ENCODE assay signal across 12 cellular contexts in the genomic region with DNA sequence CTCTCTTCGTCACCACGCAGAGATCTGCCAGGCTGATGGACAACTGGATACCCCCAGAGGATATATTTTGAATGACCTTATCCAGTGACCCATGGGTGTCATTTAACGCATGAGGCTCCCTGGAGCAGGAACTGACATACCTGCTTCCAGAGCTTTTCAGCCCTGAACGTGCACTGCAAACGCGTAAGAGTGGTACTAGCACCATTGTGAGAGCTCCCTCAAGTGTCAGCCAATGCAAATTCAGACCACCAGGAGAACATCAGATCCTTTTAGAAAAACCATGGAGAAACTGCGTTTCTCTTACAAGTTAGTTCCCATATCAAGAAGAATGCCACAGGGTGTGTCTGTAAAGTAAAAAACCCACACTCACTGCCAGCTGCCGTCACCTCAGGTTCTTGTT. TPM values are rescaled to one million over a fixed set of nuclear protein-coding genes. Genes with fewer than 3 reads are reported as not detected.
DNase-seq lines count a peak whose midpoint lies in the region; ATAC-seq and TF ChIP-seq lines count a peak whose summit lies in the region.
"Had no signal": no experiment of that assay in that cellular context is flagged by ENCODE, and none has a peak within 500 bp of the region (broad histone marks: within the 10 kb centered on the region; RNA-seq: fewer than 3 reads in every experiment).

No MANE protein-coding gene starts in this region.

- H3K4me3 ChIP-seq in epithelial cell of proximal tubule (ENCODE audit: low read depth, low read length) (no peak overlapping the region), thoracic aorta (no peak overlapping the region)
- H3K4me3 ChIP-seq: body of pancreas had no signal

- DNase-seq in activated naive CD4-positive, alpha-beta T cell treated with anti-CD3 and anti-CD28 coated beads for 36 hours: peak; percentile 23
- DNase-seq in activated naive CD4-positive, alpha-beta T cell treated with anti-CD3 and anti-CD28 coated beads, Interleukin-2, amount 50 U/mL, for 72 hours (ENCODE audit: low spot score in 2 of 2): no peak
- DNase-seq in NCI-H524 (lab: John Stamatoyannopoulos, UW) (peak; percentile 6 to 61), epithelial cell of proximal tubule (ENCODE audit: low read depth) (no peak), thoracic aorta (ENCODE audit: low spot score) (no peak), MCF 10A (ENCODE audit: unreplicated experiment) (no peak)
- no peak for DNase-seq in activated CD4-positive, CD25-positive, alpha-beta regulatory T cell (lab: John Stamatoyannopoulos, UW)
- DNase-seq: DMS79 had no signal

- H3K27ac ChIP-seq in thoracic aorta: no peak overlapping the region
- H3K27ac ChIP-seq: body of pancreas had no signal

- BruUV-seq in MCF 10A (replicated peaks; lab: Mats Ljungman, UMichigan): no TSS peak

- H3K36me3 Mint-ChIP-seq in activated naive CD4-positive, alpha-beta T cell treated with anti-CD3 and anti-CD28 coated beads for 36 hours (ENCODE audit: low read depth): no peaks in the 10 kb centered on the region
- no peaks in the 10 kb centered on the region for H3K36me3 Mint-ChIP-seq in activated naive CD4-positive, alpha-beta T cell treated with anti-CD3 and anti-CD28 coated beads, Interleukin-2, amount 50 U/mL, for 72 hours
- no peaks in the 10 kb centered on the region for H3K36me3 Mint-ChIP-seq in MCF 10A (ENCODE audit: insufficient read depth, unreplicated experiment)
- H3K36me3 Mint-ChIP-seq: memory B cell had no signal

- no peaks in the 10 kb centered on the region for H3K9me3 ChIP-seq in thoracic aorta
- H3K9me3 ChIP-seq: body of pancreas had no signal

- CTCF ChIA-PET in activated naive CD4-positive, alpha-beta T cell treated with anti-CD3 and anti-CD28 coated beads for 36 hours (lab: Charles Lee): interaction anchor here (0.6 kb wide), 1 partner anchor 71 kb away, joined by 3 read pairs; no protein-coding TSS in a partner anchor
- CTCF ChIA-PET in MCF 10A (lab: Yijun Ruan, JAX): no interaction called here

- no peak for ATAC-seq in activated naive CD4-positive, alpha-beta T cell treated with anti-CD3 and anti-CD28 coated beads, Interleukin-2, amount 50 U/mL, for 72 hours
- ATAC-seq in thoracic aorta (ENCODE audit: insufficient number of reproducible peaks, low FRiP score, low read depth) (no peak), GM21619 (IDR thresholded peaks at IDR 0.05; ENCODE audit: unreplicated experiment) (no peak)
- ATAC-seq: body of pancreas had no signal

- H3K4me3 Mint-ChIP-seq in activated naive CD4-positive, alpha-beta T cell treated with anti-CD3 and anti-CD28 coated beads for 36 hours: no peak overlapping the region
- no peak overlapping the region for H3K4me3 Mint-ChIP-seq in MCF 10A (ENCODE audit: unreplicated experiment)
- H3K4me3 Mint-ChIP-seq: memory B cell had no signal

- POLR2A ChIA-PET in MCF 10A (lab: Yijun Ruan, JAX): interaction anchor here (1.2 kb wide), 1 partner anchor 14 kb away, joined by 3 read pairs; no protein-coding TSS in a partner anchor

- no peaks in the 10 kb centered on the region for H3K4me1 ChIP-seq in thoracic aorta (ENCODE audit: control insufficient read depth in 1 of 2, low read depth in 2 of 2)
- H3K4me1 ChIP-seq: body of pancreas had no signal

- H3K9me3 Mint-ChIP-seq in activated naive CD4-positive, alpha-beta T cell treated with anti-CD3 and anti-CD28 coated beads for 36 hours: no peaks in the 10 kb centered on the region
- H3K9me3 Mint-ChIP-seq in activated naive CD4-positive, alpha-beta T cell treated with anti-CD3 and anti-CD28 coated beads, Interleukin-2, amount 50 U/mL, for 72 hours: no peaks in the 10 kb centered on the region
- H3K9me3 Mint-ChIP-seq in MCF 10A (ENCODE audit: unreplicated experiment): peaks cover 8% of the 10 kb centered on the region

- no peaks in the 10 kb centered on the region for H3K36me3 ChIP-seq in thoracic aorta

- intact Hi-C loops in activated naive CD4-positive, alpha-beta T cell treated with anti-CD3 and anti-CD28 coated beads for 36 hours (cut with micrococcal nuclease): loop anchor here (1.0 to 10.0 kb wide), 2 partner anchors 404 to 496 kb away; no protein-coding TSS in a partner anchor
- intact Hi-C loops in MCF 10A (cut with micrococcal nuclease): no loop called here

- no peaks in the 10 kb centered on the region for H3K4me1 Mint-ChIP-seq in activated naive CD4-positive, alpha-beta T cell treated with anti-CD3 and anti-CD28 coated beads for 36 hours (ENCODE audit: low read depth)
- H3K4me1 Mint-ChIP-seq in MCF 10A (ENCODE audit: insufficient read depth, unreplicated experiment): no peaks in the 10 kb centered on the region
- H3K4me1 Mint-ChIP-seq: memory B cell had no signal

- no peak overlapping the region for H3K27ac Mint-ChIP-seq in activated naive CD4-positive, alpha-beta T cell treated with anti-CD3 and anti-CD28 coated beads for 36 hours
- no peak overlapping the region for H3K27ac Mint-ChIP-seq in activated naive CD4-positive, alpha-beta T cell treated with anti-CD3 and anti-CD28 coated beads, Interleukin-2, amount 50 U/mL, for 72 hours
- no peak overlapping the region for H3K27ac Mint-ChIP-seq in MCF 10A (ENCODE audit: low read depth, unreplicated experiment)
- H3K27ac Mint-ChIP-seq: memory B cell had no signal

- peak; percentile 56 for TF ChIP-seq CTCF in epithelial cell of proximal tubule (conservative IDR thresholded peaks at IDR 0.05; ENCODE audit: low read depth, low read length)
- peak; percentile 23 for TF ChIP-seq CTCF in thoracic aorta (IDR thresholded peaks at IDR 0.05)
- no peak for TF ChIP-seq CTCF in MCF 10A (IDR thresholded peaks at IDR 0.05; ENCODE audit: unreplicated experiment)

- H3K27me3 ChIP-seq in thoracic aorta (replicated peaks; ENCODE audit: insufficient read depth): no peaks in the 10 kb centered on the region
- H3K27me3 ChIP-seq: body of pancreas had no signal

- no peaks in the 10 kb centered on the region for H3K27me3 Mint-ChIP-seq in activated naive CD4-positive, alpha-beta T cell treated with anti-CD3 and anti-CD28 coated beads for 36 hours (ENCODE audit: low read depth)
- H3K27me3 Mint-ChIP-seq in MCF 10A (ENCODE audit: insufficient read depth, unreplicated experiment): no peaks in the 10 kb centered on the region

RNA-seq across cellular contexts. Expression of gene TREX2, which starts 7.3 kb away (rescaled TPM):
- 1 to 10 TPM; 1.0 to 1.2 TPM for total RNA-seq in activated naive CD4-positive, alpha-beta T cell treated with anti-CD3 and anti-CD28 coated beads for 36 hours
- total RNA-seq in activated naive CD4-positive, alpha-beta T cell treated with anti-CD3 and anti-CD28 coated beads, Interleukin-2, amount 50 U/mL, for 72 hours: 1 to 10 TPM; 1.0 to 1.6 TPM
- not detected in 2 replicates for total RNA-seq in epithelial cell of proximal tubule
- 10 to 100 TPM; 22.1 to 24.8 TPM for total RNA-seq in thoracic aorta
- 0.49 and 0.75 TPM in 2 replicates for total RNA-seq in MCF 10A (2022)

RNA-seq across cellular contexts. Expression of gene ZFP92, which starts 27.2 kb away (rescaled TPM):
- total RNA-seq in activated naive CD4-positive, alpha-beta T cell treated with anti-CD3 and anti-CD28 coated beads for 36 hours: under 1 TPM; 0.59 to 0.74 TPM
- 1 to 10 TPM in 1 of 2 donors, under 1 TPM in 1; 0.89 to 2.0 TPM for total RNA-seq in activated naive CD4-positive, alpha-beta T cell treated with anti-CD3 and anti-CD28 coated beads, Interleukin-2, amount 50 U/mL, for 72 hours
- 0.06 and 0.14 TPM in 2 replicates for total RNA-seq in epithelial cell of proximal tubule
- total RNA-seq in thoracic aorta: 1 to 10 TPM in 1 of 2 donors, under 1 TPM in 1; 0.95 to 1.2 TPM
- not detected in 2 replicates for total RNA-seq in MCF 10A (2022)

RNA-seq across cellular contexts. Expression of gene HAUS7, which starts 31.9 kb away (rescaled TPM):
- 10 to 100 TPM; 63.5 to 68.5 TPM for total RNA-seq in activated naive CD4-positive, alpha-beta T cell treated with anti-CD3 and anti-CD28 coated beads for 36 hours
- total RNA-seq in activated naive CD4-positive, alpha-beta T cell treated with anti-CD3 and anti-CD28 coated beads, Interleukin-2, amount 50 U/mL, for 72 hours: 10 to 100 TPM; 35.4 to 65.5 TPM
- 24.3 and 57.0 TPM in 2 replicates for total RNA-seq in epithelial cell of proximal tubule
- 100 to 1,000 TPM; 111 TPM for total RNA-seq in thoracic aorta
- total RNA-seq in MCF 10A (2022): 13.0 and 19.4 TPM in 2 replicates

RNA-seq across cellular contexts. Expression of gene PNMA6E, which starts 37.4 kb away (rescaled TPM):
- not detected for total RNA-seq in activated naive CD4-positive, alpha-beta T cell treated with anti-CD3 and anti-CD28 coated beads for 36 hours
- total RNA-seq in activated naive CD4-positive, alpha-beta T cell treated with anti-CD3 and anti-CD28 coated beads, Interleukin-2, amount 50 U/mL, for 72 hours: not detected
- total RNA-seq in epithelial cell of proximal tubule (not detected in 2 replicates), thoracic aorta (not detected), MCF 10A (2022) (not detected in 2 replicates)
- total RNA-seq: body of pancreas; T-helper 2 cell treated with Interferon-gamma antibody and Interleukin-4, amounts not matched to agents 100 ng/mL and 5 ng/mL, for 36 hours had no signal

RNA-seq across cellular contexts. Expression of gene BGN, which starts 56.3 kb away (rescaled TPM):
- total RNA-seq in activated naive CD4-positive, alpha-beta T cell treated with anti-CD3 and anti-CD28 coated beads for 36 hours: not detected
- not detected for total RNA-seq in activated naive CD4-positive, alpha-beta T cell treated with anti-CD3 and anti-CD28 coated beads, Interleukin-2, amount 50 U/mL, for 72 hours
- total RNA-seq in epithelial cell of proximal tubule (0.69 TPM in 1 of 2 replicates, not detected in the other), thoracic aorta (1,000 to 10,000 TPM; 1,777 to 1,907 TPM), MCF 10A (2022) (1.3 and 1.4 TPM in 2 replicates)
- total RNA-seq: T-helper 2 cell treated with Interferon-gamma antibody and Interleukin-4, amounts not matched to agents 100 ng/mL and 5 ng/mL, for 36 hours had no signal

Comparison
In these comparisons a context has a peak if more than half of its experiments do, and no peak if none do; other contexts are left out.
1. DNase-seq: peak in activated naive CD4-positive, alpha-beta T cell treated with anti-CD3 and anti-CD28 coated beads for 36 hours (single experiment) and NCI-H524 (2 of 2); none in activated naive CD4-positive, alpha-beta T cell treated with anti-CD3 and anti-CD28 coated beads, Interleukin-2, amount 50 U/mL, for 72 hours (0 of 2), epithelial cell of proximal tubule (single experiment), thoracic aorta (single experiment), activated CD4-positive, CD25-positive, alpha-beta regulatory T cell (0 of 4) and MCF 10A (single experiment).
2. RNA of gene TREX2, which starts 7.3 kb away (total RNA-seq): 22.1 to 24.8 TPM in thoracic aorta; 1.0 to 1.6 TPM in activated naive CD4-positive, alpha-beta T cell treated with anti-CD3 and anti-CD28 coated beads, Interleukin-2, amount 50 U/mL, for 72 hours, 1.0 to 1.2 TPM in activated naive CD4-positive, alpha-beta T cell treated with anti-CD3 and anti-CD28 coated beads for 36 hours, 0.49 to 0.75 TPM in MCF 10A and not detected in epithelial cell of proximal tubule; every median in the first group is over 4 times any median in the second.